Comparison of ENCODE assay signal across 8 cellular contexts in genomic region chr1:160894368-160895135, GRCh38. TPM values are rescaled to one million over a fixed set of nuclear protein-coding genes. Genes with fewer than 3 reads are reported as not detected.
"Had no signal": no experiment of that assay in that cellular context is flagged by ENCODE, and none has a peak within 500 bp of the region (broad histone marks: within the 10 kb centered on the region; RNA-seq: fewer than 3 reads in every experiment).

No MANE protein-coding gene starts in this region.

RNA-seq across cellular contexts. Expression of gene ITLN1, which starts 9.6 kb away (rescaled TPM):
- total RNA-seq: OCI-LY7, PC-3, PC-9, RPMI7951, SJCRH30, SJSA1, SK-MEL-5 had no signal
- polyA plus RNA-seq: SK-N-SH had no signal

RNA-seq across cellular contexts. Expression of gene CD244, which starts 31.9 kb away (rescaled TPM):
- total RNA-seq: OCI-LY7, PC-3, PC-9, RPMI7951, SJCRH30, SJSA1 had no signal
- polyA plus RNA-seq: SK-N-SH had no signal
